2 cellular contexts compared by ENCODE assay signal in genomic region chrX:155645180-155645579, GRCh38.
TF ChIP-seq lines count a peak whose summit lies in the region.

No MANE protein-coding gene starts in this region.

TF ChIP-seq in HepG2, 621 proteins besides CTCF, POLR2A, EP300 and RAD21 (continues in another document):
- TF ChIP-seq, protein P1, sequence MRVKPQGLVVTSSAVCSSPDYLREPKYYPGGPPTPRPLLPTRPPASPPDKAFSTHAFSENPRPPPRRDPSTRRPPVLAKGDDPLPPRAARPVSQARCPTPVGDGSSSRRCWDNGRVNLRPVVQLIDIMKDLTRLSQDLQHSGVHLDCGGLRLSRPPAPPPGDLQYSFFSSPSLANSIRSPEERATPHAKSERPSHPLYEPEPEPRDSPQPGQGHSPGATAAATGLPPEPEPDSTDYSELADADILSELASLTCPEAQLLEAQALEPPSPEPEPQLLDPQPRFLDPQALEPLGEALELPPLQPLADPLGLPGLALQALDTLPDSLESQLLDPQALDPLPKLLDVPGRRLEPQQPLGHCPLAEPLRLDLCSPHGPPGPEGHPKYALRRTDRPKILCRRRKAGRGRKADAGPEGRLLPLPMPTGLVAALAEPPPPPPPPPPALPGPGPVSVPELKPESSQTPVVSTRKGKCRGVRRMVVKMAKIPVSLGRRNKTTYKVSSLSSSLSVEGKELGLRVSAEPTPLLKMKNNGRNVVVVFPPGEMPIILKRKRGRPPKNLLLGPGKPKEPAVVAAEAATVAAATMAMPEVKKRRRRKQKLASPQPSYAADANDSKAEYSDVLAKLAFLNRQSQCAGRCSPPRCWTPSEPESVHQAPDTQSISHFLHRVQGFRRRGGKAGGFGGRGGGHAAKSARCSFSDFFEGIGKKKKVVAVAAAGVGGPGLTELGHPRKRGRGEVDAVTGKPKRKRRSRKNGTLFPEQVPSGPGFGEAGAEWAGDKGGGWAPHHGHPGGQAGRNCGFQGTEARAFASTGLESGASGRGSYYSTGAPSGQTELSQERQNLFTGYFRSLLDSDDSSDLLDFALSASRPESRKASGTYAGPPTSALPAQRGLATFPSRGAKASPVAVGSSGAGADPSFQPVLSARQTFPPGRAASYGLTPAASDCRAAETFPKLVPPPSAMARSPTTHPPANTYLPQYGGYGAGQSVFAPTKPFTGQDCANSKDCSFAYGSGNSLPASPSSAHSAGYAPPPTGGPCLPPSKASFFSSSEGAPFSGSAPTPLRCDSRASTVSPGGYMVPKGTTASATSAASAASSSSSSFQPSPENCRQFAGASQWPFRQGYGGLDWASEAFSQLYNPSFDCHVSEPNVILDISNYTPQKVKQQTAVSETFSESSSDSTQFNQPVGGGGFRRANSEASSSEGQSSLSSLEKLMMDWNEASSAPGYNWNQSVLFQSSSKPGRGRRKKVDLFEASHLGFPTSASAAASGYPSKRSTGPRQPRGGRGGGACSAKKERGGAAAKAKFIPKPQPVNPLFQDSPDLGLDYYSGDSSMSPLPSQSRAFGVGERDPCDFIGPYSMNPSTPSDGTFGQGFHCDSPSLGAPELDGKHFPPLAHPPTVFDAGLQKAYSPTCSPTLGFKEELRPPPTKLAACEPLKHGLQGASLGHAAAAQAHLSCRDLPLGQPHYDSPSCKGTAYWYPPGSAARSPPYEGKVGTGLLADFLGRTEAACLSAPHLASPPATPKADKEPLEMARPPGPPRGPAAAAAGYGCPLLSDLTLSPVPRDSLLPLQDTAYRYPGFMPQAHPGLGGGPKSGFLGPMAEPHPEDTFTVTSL (CRISPR knock-in tag; IDR thresholded peaks at IDR 0.05; ENCODE audit: borderline replicate concordance): no peak
- TF ChIP-seq, protein P2, sequence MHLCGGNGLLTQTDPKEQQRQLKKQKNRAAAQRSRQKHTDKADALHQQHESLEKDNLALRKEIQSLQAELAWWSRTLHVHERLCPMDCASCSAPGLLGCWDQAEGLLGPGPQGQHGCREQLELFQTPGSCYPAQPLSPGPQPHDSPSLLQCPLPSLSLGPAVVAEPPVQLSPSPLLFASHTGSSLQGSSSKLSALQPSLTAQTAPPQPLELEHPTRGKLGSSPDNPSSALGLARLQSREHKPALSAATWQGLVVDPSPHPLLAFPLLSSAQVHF (CRISPR knock-in tag; IDR thresholded peaks at IDR 0.05): no peak
- TF ChIP-seq RFXANK (CRISPR knock-in tag; IDR thresholded peaks at IDR 0.05) (no peak), GABPB1 (CRISPR knock-in tag; IDR thresholded peaks at IDR 0.05) (no peak), ATF7-NPFF (CRISPR knock-in tag; IDR thresholded peaks at IDR 0.05; ENCODE audit: low read depth) (no peak), ZNF556 (CRISPR knock-in tag; IDR thresholded peaks at IDR 0.05; ENCODE audit: borderline replicate concordance) (no peak), TCF7 (IDR thresholded peaks at IDR 0.05; ENCODE audit: low read depth) (no peak), HDAC2 (CRISPR knock-in tag; IDR thresholded peaks at IDR 0.05) (no peak), HNRNPUL1 (IDR thresholded peaks at IDR 0.05; ENCODE audit: low read depth, low read length) (no peak), CHD4 (IDR thresholded peaks at IDR 0.05; ENCODE audit: borderline replicate concordance, low read length) (no peak), TRIM24 (CRISPR knock-in tag; IDR thresholded peaks at IDR 0.05) (no peak), MAF1 (CRISPR knock-in tag; IDR thresholded peaks at IDR 0.05; ENCODE audit: borderline replicate concordance) (no peak), ZSCAN12 (CRISPR knock-in tag; IDR thresholded peaks at IDR 0.05) (no peak), ZNF121 (CRISPR knock-in tag; IDR thresholded peaks at IDR 0.05) (no peak)
- TF ChIP-seq, protein P3, sequence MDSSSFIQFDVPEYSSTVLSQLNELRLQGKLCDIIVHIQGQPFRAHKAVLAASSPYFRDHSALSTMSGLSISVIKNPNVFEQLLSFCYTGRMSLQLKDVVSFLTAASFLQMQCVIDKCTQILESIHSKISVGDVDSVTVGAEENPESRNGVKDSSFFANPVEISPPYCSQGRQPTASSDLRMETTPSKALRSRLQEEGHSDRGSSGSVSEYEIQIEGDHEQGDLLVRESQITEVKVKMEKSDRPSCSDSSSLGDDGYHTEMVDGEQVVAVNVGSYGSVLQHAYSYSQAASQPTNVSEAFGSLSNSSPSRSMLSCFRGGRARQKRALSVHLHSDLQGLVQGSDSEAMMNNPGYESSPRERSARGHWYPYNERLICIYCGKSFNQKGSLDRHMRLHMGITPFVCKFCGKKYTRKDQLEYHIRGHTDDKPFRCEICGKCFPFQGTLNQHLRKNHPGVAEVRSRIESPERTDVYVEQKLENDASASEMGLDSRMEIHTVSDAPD (CRISPR knock-in tag; IDR thresholded peaks at IDR 0.05): no peak

TF ChIP-seq in WTC11, 78 proteins besides CTCF, POLR2A, EP300 and RAD21:
- TF ChIP-seq ZNF317 (CRISPR knock-in tag; IDR thresholded peaks at IDR 0.05; ENCODE audit: borderline replicate concordance, low read depth): no peak
- no peak for TF ChIP-seq ZBTB21 (CRISPR knock-in tag; IDR thresholded peaks at IDR 0.05; ENCODE audit: borderline replicate concordance)
TF ChIP-seq in WTC11: peak in this region for 0.
